In the genomic region with DNA sequence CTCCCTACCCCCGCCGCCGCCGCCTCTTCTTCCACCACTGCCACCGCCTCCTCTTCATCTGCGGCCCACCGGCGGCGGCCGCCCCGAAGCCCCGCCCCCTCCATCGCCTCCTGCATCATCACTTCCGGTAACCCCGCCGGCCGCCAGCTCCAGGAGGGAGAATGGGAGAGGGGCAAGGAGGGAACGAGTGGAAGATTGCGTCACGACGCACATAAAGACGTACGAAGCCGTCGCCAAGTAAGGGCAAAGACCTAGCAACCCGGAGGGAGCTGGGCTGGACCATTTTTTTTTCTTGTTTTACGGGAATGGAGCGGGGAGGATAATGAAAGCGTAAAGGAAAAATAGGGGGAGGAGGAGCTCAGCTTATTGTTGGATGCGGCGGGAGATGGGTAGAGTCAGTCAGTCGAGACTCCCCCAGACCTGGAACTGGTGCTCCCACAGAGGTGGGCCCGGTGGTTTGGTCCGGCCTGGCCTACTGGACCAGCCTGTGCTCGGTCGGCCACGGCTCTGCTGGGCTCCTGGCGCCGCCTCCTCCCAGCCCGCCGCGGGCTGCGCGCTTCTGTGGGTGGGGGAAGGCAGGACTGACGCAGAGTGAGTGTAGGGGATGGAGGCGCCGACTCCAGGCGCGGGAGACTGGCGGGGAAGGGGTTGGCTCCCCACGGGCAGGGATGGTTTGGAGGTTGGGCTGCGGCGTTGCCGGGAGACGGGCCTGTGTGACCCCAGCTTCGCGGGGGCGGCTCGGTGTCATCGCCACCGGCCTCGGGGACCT, we compare ENCODE assay signal across 8 cellular contexts. TPM values are rescaled to one million over a fixed set of nuclear protein-coding genes. Genes with fewer than 3 reads are reported as not detected.
A peak's percentile ranks its signal among the peaks of the same experiment; 100 is the strongest.
DNase-seq lines count a peak whose midpoint lies in the region; ATAC-seq and TF ChIP-seq lines count a peak whose summit lies in the region.

A gene with protein sequence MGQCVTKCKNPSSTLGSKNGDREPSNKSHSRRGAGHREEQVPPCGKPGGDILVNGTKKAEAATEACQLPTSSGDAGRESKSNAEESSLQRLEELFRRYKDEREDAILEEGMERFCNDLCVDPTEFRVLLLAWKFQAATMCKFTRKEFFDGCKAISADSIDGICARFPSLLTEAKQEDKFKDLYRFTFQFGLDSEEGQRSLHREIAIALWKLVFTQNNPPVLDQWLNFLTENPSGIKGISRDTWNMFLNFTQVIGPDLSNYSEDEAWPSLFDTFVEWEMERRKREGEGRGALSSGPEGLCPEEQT (minus strand): TSS at position 60 of the 769 bp plus-strand sequence. CDS start 37,820 bp downstream, outside the sequence.
Gene LYRM1, plus strand, starts transcription at position 473 of the 769 bp plus-strand sequence. CDS start 14,785 bp downstream, outside the sequence.

- peak within 1 kb of the TSS; percentile 87 to 99 (median 96) for H3K4me3 Mint-ChIP-seq in naive thymus-derived CD4-positive, alpha-beta T cell
- H3K4me3 Mint-ChIP-seq in stimulated activated naive B cell treated with anti-CD40 and anti-IgM and Interleukin-4, amounts not matched to agents 10 μg/mL and 1 μg/mL and 100 μg/mL, for 72 hours = peak within 1 kb of the TSS; percentile 85 to 89

- peak within 1 kb of the TSS; percentile 79 to 97 (median 85) for H3K4me3 ChIP-seq in fibroblast of lung (replicated peaks in 1 of 4; ENCODE audit: control extremely low read depth in 1 of 4, insufficient read depth in 1 of 4, low read depth in 3 of 4, low read length in 4 of 4)
- peak within 1 kb of the TSS; percentile 88 for H3K4me3 ChIP-seq in naive thymus-derived CD4-positive, alpha-beta T cell (ENCODE audit: low read length)

- H3K27me3 ChIP-seq in fibroblast of lung (ENCODE audit: control insufficient read depth, insufficient read depth, low read length) = no peaks in the 10 kb centered on the region
- H3K27me3 ChIP-seq in naive thymus-derived CD4-positive, alpha-beta T cell (ENCODE audit: control insufficient read depth in 2 of 2, insufficient read depth in 2 of 2, low read length in 2 of 2) = no peaks in the 10 kb centered on the region

- ATAC-seq in GM21825 (IDR thresholded peaks at IDR 0.05; ENCODE audit: unreplicated experiment) = peak; percentile 59
- peak; percentile 80 for ATAC-seq in naive thymus-derived CD4-positive, alpha-beta T cell
- ATAC-seq in stimulated activated naive B cell treated with anti-CD40 and anti-IgM and Interleukin-4, amounts not matched to agents 10 μg/mL and 1 μg/mL and 100 μg/mL, for 72 hours (replicated peaks) = peak; percentile 80 to 82

- peaks cover 52 to 76% (median 71%) of the 10 kb centered on the region in 7 donors for H3K4me1 Mint-ChIP-seq in naive thymus-derived CD4-positive, alpha-beta T cell
- peaks cover 42 to 59% of the 10 kb centered on the region in 2 donors for H3K4me1 Mint-ChIP-seq in stimulated activated naive B cell treated with anti-CD40 and anti-IgM and Interleukin-4, amounts not matched to agents 10 μg/mL and 1 μg/mL and 100 μg/mL, for 72 hours

- peaks cover 34% of the 10 kb centered on the region for H3K4me1 ChIP-seq in fibroblast of lung (ENCODE audit: control insufficient read depth, extremely low read depth, insufficient read depth, low read length)
- peaks cover 23 to 29% of the 10 kb centered on the region in 2 donors for H3K4me1 ChIP-seq in naive thymus-derived CD4-positive, alpha-beta T cell (ENCODE audit: control insufficient read depth in 2 of 2, insufficient read depth in 2 of 2, low read length in 2 of 2)

- peak within 1 kb of the TSS; percentile 94 to 99 (median 97) for H3K27ac Mint-ChIP-seq in naive thymus-derived CD4-positive, alpha-beta T cell
- H3K27ac Mint-ChIP-seq in stimulated activated naive B cell treated with anti-CD40 and anti-IgM and Interleukin-4, amounts not matched to agents 10 μg/mL and 1 μg/mL and 100 μg/mL, for 72 hours = peak within 1 kb of the TSS; percentile 96

- H4K20me1 ChIP-seq in fibroblast of lung (ENCODE audit: control insufficient read depth, extremely low read depth, insufficient read depth, low read length) = no peaks in the 10 kb centered on the region

- H3K27me3 Mint-ChIP-seq in naive thymus-derived CD4-positive, alpha-beta T cell = no peaks in the 10 kb centered on the region
- H3K27me3 Mint-ChIP-seq in stimulated activated naive B cell treated with anti-CD40 and anti-IgM and Interleukin-4, amounts not matched to agents 10 μg/mL and 1 μg/mL and 100 μg/mL, for 72 hours = no peaks in the 10 kb centered on the region

- H3K9me3 ChIP-seq in fibroblast of lung (ENCODE audit: control insufficient read depth, insufficient read depth, low read depth, low read length) = no peaks in the 10 kb centered on the region
- H3K9me3 ChIP-seq in naive thymus-derived CD4-positive, alpha-beta T cell (ENCODE audit: control insufficient read depth in 2 of 3, low read length in 3 of 3) = no peaks in the 10 kb centered on the region

- peak; percentile 97 for DNase-seq in DMS79 (lab: John Stamatoyannopoulos, UW)
- DNase-seq in LHCN-M2 (ENCODE audit: low read depth) = peak; percentile 99
- peak; percentile 94 for DNase-seq in RPMI8226
- DNase-seq in activated T-helper 1 cell treated with anti-CD3 and anti-CD28 coated beads, Interleukin-2, amount 50 U/mL, for 16 hours (ENCODE audit: low read depth in 1 of 2, low spot score in 1 of 2) = peak; percentile 62 to 78
- peak; percentile 100 for DNase-seq in fibroblast of lung (ENCODE audit: low read depth in 2 of 2)
- peak; percentile 65 to 90 (median 79) for DNase-seq in naive thymus-derived CD4-positive, alpha-beta T cell
- peak; percentile 87 for DNase-seq in stimulated activated naive B cell treated with anti-CD40 and anti-IgM and Interleukin-4, amounts not matched to agents 10 μg/mL and 1 μg/mL and 100 μg/mL, for 72 hours

- peaks cover 69% of the 10 kb centered on the region for H3K79me2 ChIP-seq in fibroblast of lung (ENCODE audit: control insufficient read depth, insufficient read depth, low read length)

- POLR2A ChIA-PET in naive thymus-derived CD4-positive, alpha-beta T cell (lab: Charles Lee) = interaction anchor here (0.7 to 2.5 kb wide), 6 partner anchors 22 to 1437 kb away, joined by 3 to 12 read pairs (median 3); no protein-coding TSS in a partner anchor

- TF ChIP-seq CTCF in fibroblast of lung (conservative IDR thresholded peaks at IDR 0.05 in 1 of 2, IDR thresholded peaks at IDR 0.05 in 1 of 2; ENCODE audit: low read depth in 1 of 2, low read length in 2 of 2) = no peak

- H3K36me3 Mint-ChIP-seq in naive thymus-derived CD4-positive, alpha-beta T cell = peaks cover 4 to 34% (median 5%) of the 10 kb centered on the region in 5 donors
- peaks cover 9 to 30% of the 10 kb centered on the region in 2 donors for H3K36me3 Mint-ChIP-seq in stimulated activated naive B cell treated with anti-CD40 and anti-IgM and Interleukin-4, amounts not matched to agents 10 μg/mL and 1 μg/mL and 100 μg/mL, for 72 hours

- CTCF ChIA-PET in naive thymus-derived CD4-positive, alpha-beta T cell (lab: Charles Lee) = interaction anchor here (0.6 kb wide), 1 partner anchor 26 kb away, joined by 3 read pairs; no protein-coding TSS in a partner anchor

- H3K9ac ChIP-seq in fibroblast of lung (ENCODE audit: insufficient read depth, low read length) = peak within 1 kb of the TSS; percentile 98

- peak within 1 kb of the TSS; percentile 99 for H3K27ac ChIP-seq in fibroblast of lung (ENCODE audit: insufficient read depth, low read length)
- H3K27ac ChIP-seq in naive thymus-derived CD4-positive, alpha-beta T cell (ENCODE audit: low read depth, low read length) = peak within 1 kb of the TSS; percentile 97

- H3K4me2 ChIP-seq in fibroblast of lung (ENCODE audit: extremely low read depth, insufficient read depth, low read length) = peak within 1 kb of the TSS; percentile 99

- H2AFZ ChIP-seq in fibroblast of lung (ENCODE audit: low read length) = no peak within 1 kb of the TSS

- intact Hi-C loops in naive thymus-derived CD4-positive, alpha-beta T cell (cut with micrococcal nuclease) = loop anchor here (1.0 to 10.0 kb wide), 18 partner anchors 16 to 1833 kb away; partner anchors contain the start of genes ERI2 (in 2 of the 2), LDAF1 (in 2 of the 2), REXO5 (in 2 of the 2) and THUMPD1 (in 2 of the 2)

- peaks cover 2% of the 10 kb centered on the region for H3K36me3 ChIP-seq in fibroblast of lung (ENCODE audit: control insufficient read depth, insufficient read depth, low read length)
- peaks cover 0 to 6% (median 0%) of the 10 kb centered on the region in 3 experiments for H3K36me3 ChIP-seq in naive thymus-derived CD4-positive, alpha-beta T cell (ENCODE audit: control insufficient read depth in 2 of 3, insufficient read depth in 3 of 3, low read length in 3 of 3)

- H3K9me3 Mint-ChIP-seq in naive thymus-derived CD4-positive, alpha-beta T cell = peaks cover 0 to 5% (median 0%) of the 10 kb centered on the region in 11 donors
- no peaks in the 10 kb centered on the region for H3K9me3 Mint-ChIP-seq in stimulated activated naive B cell treated with anti-CD40 and anti-IgM and Interleukin-4, amounts not matched to agents 10 μg/mL and 1 μg/mL and 100 μg/mL, for 72 hours

RNA-seq across cellular contexts. Expression of the first gene that starts in this region (rescaled TPM):
- total RNA-seq in LHCN-M2 (2014; rRNA removed) (28.2 and 30.0 TPM in 2 replicates), fibroblast of lung (30.8 and 42.8 TPM in 2 replicates)
- polyA plus RNA-seq in LHCN-M2 (2012) = 11.8 TPM
- polyA plus RNA-seq in fibroblast of lung = 18.7 and 20.4 TPM in 2 replicates
- 13.6 and 17.0 TPM in 2 replicates for polyA plus RNA-seq in fibroblast of lung (2012)
- polyA minus RNA-seq in fibroblast of lung (ENCODE audit: low replicate concordance) = 13.3 and 22.0 TPM in 2 replicates
- 10 to 100 TPM in 1 of 5 experiments, 1 to 10 TPM in 4; 4.0 to 15.7 (median 6.5) TPM for total RNA-seq in naive thymus-derived CD4-positive, alpha-beta T cell
- polyA plus RNA-seq in naive thymus-derived CD4-positive, alpha-beta T cell = 1 to 10 TPM in 1 of 2 donors, under 1 TPM in 1; 0.82 to 1.4 TPM

RNA-seq across cellular contexts. Expression of gene LYRM1, which starts in this region (rescaled TPM):
- total RNA-seq in LHCN-M2 (2014; rRNA removed) = 80.2 and 87.4 TPM in 2 replicates
- 44.3 TPM for polyA plus RNA-seq in LHCN-M2 (2012)
- 87.1 and 131 TPM in 2 replicates for total RNA-seq in fibroblast of lung
- 54.9 and 55.3 TPM in 2 replicates for polyA plus RNA-seq in fibroblast of lung
- polyA plus RNA-seq in fibroblast of lung (2012) = 39.0 and 42.7 TPM in 2 replicates
- polyA minus RNA-seq in fibroblast of lung (ENCODE audit: low replicate concordance) = 1.4 TPM in 2 replicates
- total RNA-seq in naive thymus-derived CD4-positive, alpha-beta T cell = 10 to 100 TPM; 13.4 to 29.1 (median 20.0) TPM
- polyA plus RNA-seq in naive thymus-derived CD4-positive, alpha-beta T cell = 10 to 100 TPM; 33.3 to 43.8 TPM

Comparison
In these comparisons a context has a peak if more than half of its experiments do, and no peak if none do; other contexts are left out.
1. Peak in every context shown above with its lines: DNase-seq, ATAC-seq, H3K4me3 ChIP-seq and H3K27ac ChIP-seq.
2. RNA of the first gene that starts in this region (polyA plus RNA-seq): 13.6 to 20.4 TPM in fibroblast of lung; 0.82 to 1.4 TPM in naive thymus-derived CD4-positive, alpha-beta T cell; every median in the first group is over 4 times any median in the second.